Comparison of ENCODE assay signal across 32 cellular contexts in genomic region chr22:20498913-20499312, GRCh38.
"Had no signal": no experiment of that assay in that cellular context is flagged by ENCODE, and none has a peak within 500 bp of the region (broad histone marks: within the 10 kb centered on the region; RNA-seq: fewer than 3 reads in every experiment).

No MANE protein-coding gene starts in this region.

- H3K27me3 Mint-ChIP-seq: activated CD4-positive, alpha-beta T cell treated with anti-CD3 and anti-CD28 coated beads, Interleukin-2, amount 10 ng/mL, durations not matched to agents 24 days and 14 days; activated CD8-positive, alpha-beta T cell treated with anti-CD3 and anti-CD28 coated beads for 36 hours; activated naive CD8-positive, alpha-beta T cell treated with anti-CD3 and anti-CD28 coated beads, Interleukin-2, amount 10 ng/mL, durations not matched to agents 7 days and 5 days; activated T-helper 17 cell treated with anti-CD3 and anti-CD28 coated beads, Interleukin-2, amount 50 U/mL, for 72 hours had no signal

- H3K27ac Mint-ChIP-seq: activated CD4-positive, alpha-beta T cell treated with anti-CD3 and anti-CD28 coated beads, Interleukin-2, amount 10 ng/mL, durations not matched to agents 24 days and 14 days; activated CD8-positive, alpha-beta T cell treated with anti-CD3 and anti-CD28 coated beads for 36 hours; activated naive CD8-positive, alpha-beta T cell treated with anti-CD3 and anti-CD28 coated beads, Interleukin-2, amount 10 ng/mL, durations not matched to agents 7 days and 5 days; activated T-cell treated with anti-CD3 and anti-CD28 coated beads, Interleukin-2, amount 50 U/mL, for 72 hours; activated T-helper 17 cell treated with anti-CD3 and anti-CD28 coated beads, Interleukin-2, amount 50 U/mL, for 72 hours had no signal

- DNase-seq: activated CD4-positive, alpha-beta T cell treated with anti-CD3 and anti-CD28 coated beads, Interleukin-2, amount 10 ng/mL, durations not matched to agents 24 days and 14 days; activated CD4-positive, alpha-beta T cell treated with anti-CD3 and anti-CD28 coated beads, Interleukin-2, amount 50 U/mL, for 4 hours; activated CD8-positive, alpha-beta T cell treated with anti-CD3 and anti-CD28 coated beads for 36 hours; activated effector memory CD4-positive, alpha-beta T cell treated with anti-CD3 and anti-CD28 coated beads, Interleukin-2, amount 50 U/mL, for 16 hours; activated naive CD4-positive, alpha-beta T cell; activated naive CD4-positive, alpha-beta T cell treated with anti-CD3 and anti-CD28 coated beads, Interleukin-2, amount 50 U/mL, for 16 hours; activated naive CD8-positive, alpha-beta T cell treated with anti-CD3 and anti-CD28 coated beads, Interleukin-2, amount 10 ng/mL, durations not matched to agents 7 days and 5 days; activated T-cell treated with anti-CD3 and anti-CD28 coated beads, Interleukin-2, amount 50 U/mL, for 1 hour; activated T-cell treated with anti-CD3 and anti-CD28 coated beads, Interleukin-2, amount 50 U/mL, for 72 hours; amygdala; caudate nucleus; Kasumi-1; KG1; MG63; NCI-H1048; NCI-H1105 treated with DMSO at 0.1 percent for 48 hours; NCI-H1436; NCI-H1694 treated with DMSO at 0.1 percent for 48 hours; NCI-H2029; NCI-H345; NCI-H524 treated with DMSO at 0.1 percent for 48 hours; Peyer's patch; RPMI8226; SIG-M5; SW 1271; T-helper 1 cell; T-helper 2 cell; T1000 had no signal

- H3K27me3 ChIP-seq: ascending aorta, MG63, Peyer's patch had no signal

- H3K4me3 Mint-ChIP-seq: activated CD4-positive, alpha-beta T cell treated with anti-CD3 and anti-CD28 coated beads, Interleukin-2, amount 10 ng/mL, durations not matched to agents 24 days and 14 days; activated CD8-positive, alpha-beta T cell treated with anti-CD3 and anti-CD28 coated beads for 36 hours; activated naive CD8-positive, alpha-beta T cell treated with anti-CD3 and anti-CD28 coated beads, Interleukin-2, amount 10 ng/mL, durations not matched to agents 7 days and 5 days; activated T-cell treated with anti-CD3 and anti-CD28 coated beads, Interleukin-2, amount 50 U/mL, for 72 hours; activated T-helper 17 cell treated with anti-CD3 and anti-CD28 coated beads, Interleukin-2, amount 50 U/mL, for 72 hours had no signal

- H3K9me3 ChIP-seq: ascending aorta, MG63, Peyer's patch had no signal

- H3K27ac ChIP-seq: ascending aorta, Peyer's patch had no signal

- H3K9me3 Mint-ChIP-seq: activated CD4-positive, alpha-beta T cell treated with anti-CD3 and anti-CD28 coated beads, Interleukin-2, amount 10 ng/mL, durations not matched to agents 24 days and 14 days; activated CD8-positive, alpha-beta T cell treated with anti-CD3 and anti-CD28 coated beads for 36 hours; activated naive CD8-positive, alpha-beta T cell treated with anti-CD3 and anti-CD28 coated beads, Interleukin-2, amount 10 ng/mL, durations not matched to agents 7 days and 5 days; activated T-cell treated with anti-CD3 and anti-CD28 coated beads, Interleukin-2, amount 50 U/mL, for 72 hours; activated T-helper 17 cell treated with anti-CD3 and anti-CD28 coated beads, Interleukin-2, amount 50 U/mL, for 72 hours had no signal

- ATAC-seq: activated CD8-positive, alpha-beta T cell treated with anti-CD3 and anti-CD28 coated beads for 36 hours; activated T-cell treated with anti-CD3 and anti-CD28 coated beads, Interleukin-2, amount 50 U/mL, for 72 hours; activated T-helper 17 cell treated with anti-CD3 and anti-CD28 coated beads, Interleukin-2, amount 50 U/mL, for 72 hours; Right ventricle myocardium inferior; SK-N-SH treated with all-trans-retinoic acid at 6 μM for 48 hours had no signal

- H3K36me3 ChIP-seq: MG63 had no signal

- H3K4me3 ChIP-seq: ascending aorta, MG63, Peyer's patch had no signal
